ENCODE assay signal across 8 cellular contexts in the genomic region with DNA sequence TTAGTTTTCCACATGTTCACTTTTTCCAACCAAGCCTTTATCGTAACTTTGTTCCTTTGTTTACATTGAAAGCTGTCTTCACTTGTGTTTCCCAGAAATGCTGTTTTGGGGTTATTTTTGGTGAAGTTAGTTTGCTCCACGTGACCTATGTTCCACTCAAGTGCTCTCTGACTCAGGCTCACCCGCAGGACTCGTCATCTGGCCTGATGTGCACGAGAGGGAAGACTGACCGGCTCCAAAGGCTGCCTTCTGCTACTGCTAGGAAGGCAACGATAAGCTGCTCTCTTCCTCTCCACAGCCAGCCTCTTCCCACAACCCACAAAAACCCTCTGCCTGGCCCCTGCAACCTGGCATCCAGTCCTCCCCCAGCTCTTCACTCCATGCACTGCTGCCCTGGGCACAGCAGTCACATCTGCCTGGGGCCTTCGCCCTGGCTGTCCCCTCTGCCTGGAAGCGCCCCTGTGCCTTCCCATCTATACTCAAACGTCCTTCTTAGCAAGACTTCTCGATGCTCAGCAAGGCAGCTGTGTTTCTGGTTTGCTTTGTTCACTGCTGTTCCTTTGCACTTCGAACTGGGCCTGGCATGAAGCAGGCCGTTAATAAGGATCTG. TPM values are rescaled to one million over a fixed set of nuclear protein-coding genes. Genes with fewer than 3 reads are reported as not detected.
DNase-seq lines count a peak whose midpoint lies in the region; ATAC-seq and TF ChIP-seq lines count a peak whose summit lies in the region.

No MANE protein-coding gene starts in this region.

- DNase-seq in BE2C (peak; percentile 47), mesenchymal stem cell (peak; percentile 100), COR-L47 (lab: John Stamatoyannopoulos, UW) (no peak)
- peak; percentile 55 for DNase-seq in activated CD4-positive, CD25-positive, alpha-beta regulatory T cell treated with anti-CD3 and anti-CD28 coated beads, Interleukin-2, amount 50 U/mL, for 72 hours
- peak; percentile 30 to 48 for DNase-seq in stimulated activated naive CD8-positive, alpha-beta T cell treated with anti-CD3 and anti-CD28 coated beads, Interleukin-15, amount 100 ng/mL, for 72 hours

- H2AK5ac ChIP-seq in mesenchymal stem cell (ENCODE audit: low read length, severe bottlenecking), result peak overlapping the region; percentile 21

- H3K9ac ChIP-seq in duodenal mucosa (ENCODE audit: low read depth in 1 of 2, low read length in 2 of 2) (peak overlapping the region; percentile 46 to 63), mesenchymal stem cell (ENCODE audit: low read length) (peak overlapping the region; percentile 94)

- peak overlapping the region; percentile 96 to 99 for H3K4ac ChIP-seq in mesenchymal stem cell (ENCODE audit: low read depth in 1 of 2, low read length in 2 of 2)

- peak overlapping the region; percentile 4 to 82 for H3K27ac Mint-ChIP-seq in stimulated activated naive CD8-positive, alpha-beta T cell treated with anti-CD3 and anti-CD28 coated beads, Interleukin-15, amount 100 ng/mL, for 72 hours

- H3K4me2 ChIP-seq in mesenchymal stem cell (ENCODE audit: low read length, poor library complexity, severe bottlenecking), result peak overlapping the region; percentile 27

- H3K23ac ChIP-seq in mesenchymal stem cell (ENCODE audit: low read length in 2 of 2), result no peak overlapping the region

- H3K4me3 ChIP-seq in BE2C (ENCODE audit: low read depth, low read length) (peak overlapping the region; percentile 16; the same call in 1 of the 2 replicates), duodenal mucosa (ENCODE audit: low read depth in 1 of 2, low read length in 2 of 2) (peak overlapping the region; percentile 22 to 27), mesenchymal stem cell (ENCODE audit: insufficient read depth in 1 of 2, low read depth in 1 of 2, low read length in 2 of 2) (peak overlapping the region in 1 of 2 experiments; percentile 70)

- H2BK15ac ChIP-seq in mesenchymal stem cell (ENCODE audit: low read depth, poor library complexity, severe bottlenecking), result no peak overlapping the region

- peak overlapping the region; percentile 99 for H4K91ac ChIP-seq in mesenchymal stem cell (ENCODE audit: low read length)

- H3K4me3 Mint-ChIP-seq in stimulated activated naive CD8-positive, alpha-beta T cell treated with anti-CD3 and anti-CD28 coated beads, Interleukin-15, amount 100 ng/mL, for 72 hours, result peak overlapping the region; percentile 78 to 87

- no peak for TF ChIP-seq CTCF in BE2C (IDR thresholded peaks at IDR 0.05; ENCODE audit: low read depth, low read length)

- H3K18ac ChIP-seq in mesenchymal stem cell (ENCODE audit: low read depth in 1 of 2, low read length in 2 of 2), result peak overlapping the region; percentile 94 to 99

- no peak overlapping the region for H2AFZ ChIP-seq in mesenchymal stem cell (ENCODE audit: low read depth, low read length)

- H3K4me1 Mint-ChIP-seq in stimulated activated naive CD8-positive, alpha-beta T cell treated with anti-CD3 and anti-CD28 coated beads, Interleukin-15, amount 100 ng/mL, for 72 hours, result peaks cover 56% of the 10 kb centered on the region

- peak overlapping the region; percentile 93 for H2BK120ac ChIP-seq in mesenchymal stem cell (ENCODE audit: low read depth, low read length)

- peak overlapping the region; percentile 96 to 99 for H2BK12ac ChIP-seq in mesenchymal stem cell (ENCODE audit: low read length in 2 of 2)

- H3K14ac ChIP-seq in mesenchymal stem cell (ENCODE audit: low read length in 2 of 2), result peak overlapping the region in 1 of 2 experiments; percentile 96

- peaks cover 23% of the 10 kb centered on the region for H3K79me1 ChIP-seq in mesenchymal stem cell (replicated peaks; ENCODE audit: low read length, poor library complexity, severe bottlenecking)

- H3K27me3 Mint-ChIP-seq in stimulated activated naive CD8-positive, alpha-beta T cell treated with anti-CD3 and anti-CD28 coated beads, Interleukin-15, amount 100 ng/mL, for 72 hours, result no peaks in the 10 kb centered on the region

- H3K4me1 ChIP-seq in BE2C (peaks cover 54% of the 10 kb centered on the region), duodenal mucosa (ENCODE audit: control insufficient read depth in 1 of 2, insufficient read depth in 2 of 2, low read length in 2 of 2) (peaks cover 43 to 46% of the 10 kb centered on the region in 2 donors), mesenchymal stem cell (ENCODE audit: control insufficient read depth, insufficient read depth, low read depth, low read length) (peaks cover 46% of the 10 kb centered on the region)

- no peaks in the 10 kb centered on the region for H3K27me3 ChIP-seq in BE2C
- H3K27me3 ChIP-seq in duodenal mucosa (ENCODE audit: control insufficient read depth in 1 of 2, insufficient read depth in 2 of 2, low read length in 2 of 2), result no peaks in the 10 kb centered on the region
- H3K27me3 ChIP-seq in mesenchymal stem cell (ENCODE audit: control insufficient read depth in 1 of 2, insufficient read depth in 1 of 2, low read length in 2 of 2), result no peaks in the 10 kb centered on the region

- no peaks in the 10 kb centered on the region for H3K9me3 Mint-ChIP-seq in stimulated activated naive CD8-positive, alpha-beta T cell treated with anti-CD3 and anti-CD28 coated beads, Interleukin-15, amount 100 ng/mL, for 72 hours

- H3K9me3 ChIP-seq in BE2C, result no peaks in the 10 kb centered on the region
- H3K9me3 ChIP-seq in duodenal mucosa (ENCODE audit: control insufficient read depth in 1 of 2, low read length in 2 of 2), result no peaks in the 10 kb centered on the region
- no peaks in the 10 kb centered on the region for H3K9me3 ChIP-seq in mesenchymal stem cell (ENCODE audit: control insufficient read depth, low read length)

- 24% methylated on average over 13 of the region's 13 CpGs for WGBS in mesenchymal stem cell

- H2BK5ac ChIP-seq in mesenchymal stem cell (ENCODE audit: low read depth, low read length, poor library complexity, severe bottlenecking), result peak overlapping the region; percentile 75

- H3K27ac ChIP-seq in duodenal mucosa (ENCODE audit: low read depth, low read length) (peak overlapping the region; percentile 91), mesenchymal stem cell (ENCODE audit: low read length, poor library complexity, severe bottlenecking) (peak overlapping the region; percentile 89)

- H3K36me3 ChIP-seq in BE2C (peaks cover 2% of the 10 kb centered on the region), duodenal mucosa (ENCODE audit: control insufficient read depth in 1 of 2, insufficient read depth in 2 of 2, low read length in 2 of 2) (peaks cover 1 to 2% of the 10 kb centered on the region in 2 donors), mesenchymal stem cell (ENCODE audit: control insufficient read depth in 1 of 2, insufficient read depth in 2 of 2, low read depth in 1 of 2, low read length in 2 of 2) (peaks cover 3 to 8% of the 10 kb centered on the region in 2 experiments)

- H4K8ac ChIP-seq in mesenchymal stem cell (ENCODE audit: low read length), result peak overlapping the region; percentile 99

- ATAC-seq in HG03460 (IDR thresholded peaks at IDR 0.05; ENCODE audit: unreplicated experiment), result peak; percentile 47
- peak; percentile 83 for ATAC-seq in stimulated activated naive CD8-positive, alpha-beta T cell treated with anti-CD3 and anti-CD28 coated beads, Interleukin-15, amount 100 ng/mL, for 72 hours
- ATAC-seq in HG02938 (IDR thresholded peaks at IDR 0.05; ENCODE audit: unreplicated experiment), result no peak

RNA-seq across cellular contexts. Expression of gene ZCCHC14, which starts 28.0 kb away (rescaled TPM):
- 25.0 TPM for polyA plus RNA-seq in BE2C (2012; ENCODE audit: insufficient read depth, insufficient read length, low read depth)
- 24.1 TPM for polyA plus RNA-seq in mesenchymal stem cell (2013, experiment 1 of 2)
- 23.5 TPM for polyA plus RNA-seq in mesenchymal stem cell (2013, experiment 2 of 2)
